Comparison of ENCODE assay signal across 25 cellular contexts in genomic region chr10:11931038-11931437, GRCh38.
"Had no signal": no experiment of that assay in that cellular context is flagged by ENCODE, and none has a peak within 500 bp of the region (broad histone marks: within the 10 kb centered on the region; RNA-seq: fewer than 3 reads in every experiment).

No MANE protein-coding gene starts in this region.

- H3K27me3 Mint-ChIP-seq: activated CD8-positive, alpha-beta T cell treated with anti-CD3 and anti-CD28 coated beads for 36 hours; central memory CD8-positive, alpha-beta T cell; dendritic cell treated with granulocyte-macrophage colony-stimulating factor and Interleukin-4, amounts not matched to agents 40 ng/mL and 50 ng/mL, for 4 days; progenitor cell of endocrine pancreas had no signal

- ATAC-seq: activated CD8-positive, alpha-beta T cell treated with anti-CD3 and anti-CD28 coated beads for 36 hours; activated naive CD4-positive, alpha-beta T cell treated with anti-CD3 and anti-CD28 coated beads, Interleukin-2, amount 50 U/mL, for 72 hours; heart right ventricle; sciatic nerve had no signal

- DNase-seq: activated CD4-positive, alpha-beta T cell treated with anti-CD3 and anti-CD28 coated beads, Interleukin-2, amount 50 U/mL, for 1 hour; activated CD4-positive, CD25-positive, alpha-beta regulatory T cell treated with anti-CD3 and anti-CD28 coated beads, Interleukin-2, amount 50 U/mL, for 72 hours; activated CD8-positive, alpha-beta T cell treated with anti-CD3 and anti-CD28 coated beads for 36 hours; activated naive CD4-positive, alpha-beta T cell; activated T-cell treated with anti-CD3 and anti-CD28 coated beads, Interleukin-2, amount 50 U/mL, for 48 hours; anterior cingulate cortex; endodermal cell; foreskin melanocyte; heart right ventricle; ovary; small intestine; stimulated activated CD4-positive, alpha-beta T cell treated with anti-CD3 and anti-CD28 coated beads, Interleukin-1b, Interleukin-23, amount 100 ng/mL, for 48 hours; stimulated activated CD4-positive, alpha-beta T cell treated with anti-CD3 and anti-CD28 coated beads, Interleukin-4, amount 100 ng/mL, for 4 hours; stimulated activated CD8-positive, alpha-beta memory T cell treated with anti-CD3 and anti-CD28 coated beads, Interleukin-4, amount 100 ng/mL, for 48 hours; stimulated activated naive CD4-positive, alpha-beta T cell; transverse colon had no signal

- H3K4me1 ChIP-seq: heart right ventricle had no signal

- H3K9me3 Mint-ChIP-seq: activated CD8-positive, alpha-beta T cell treated with anti-CD3 and anti-CD28 coated beads for 36 hours; activated naive CD4-positive, alpha-beta T cell treated with anti-CD3 and anti-CD28 coated beads, Interleukin-2, amount 50 U/mL, for 72 hours; activated T-helper 2 cell treated with anti-CD3 and anti-CD28 coated beads, Interferon-gamma antibody, Interleukin-2, Interleukin-4, amounts not matched to agents 10 μg/mL and 5 μg/mL and 100 μg/mL, durations not matched to agents 14 hours and 24 hours and 36 hours; central memory CD8-positive, alpha-beta T cell; dendritic cell treated with granulocyte-macrophage colony-stimulating factor and Interleukin-4, amounts not matched to agents 40 ng/mL and 50 ng/mL, for 4 days; endodermal cell; nephron had no signal

- H3K4me1 Mint-ChIP-seq: nephron had no signal

- H3K36me3 ChIP-seq: ovary had no signal

- H3K9me3 ChIP-seq: esophagus muscularis mucosa, heart right ventricle, ovary, transverse colon had no signal

- H3K27ac ChIP-seq: esophagus muscularis mucosa, heart right ventricle, ovary, transverse colon had no signal

- H3K4me3 Mint-ChIP-seq: activated CD8-positive, alpha-beta T cell treated with anti-CD3 and anti-CD28 coated beads for 36 hours; central memory CD8-positive, alpha-beta T cell; dendritic cell treated with granulocyte-macrophage colony-stimulating factor and Interleukin-4, amounts not matched to agents 40 ng/mL and 50 ng/mL, for 4 days; endodermal cell; nephron had no signal

- H3K27me3 ChIP-seq: esophagus muscularis mucosa, heart right ventricle, ovary, transverse colon had no signal

- H3K27ac Mint-ChIP-seq: activated CD8-positive, alpha-beta T cell treated with anti-CD3 and anti-CD28 coated beads for 36 hours; activated T-helper 2 cell treated with anti-CD3 and anti-CD28 coated beads, Interferon-gamma antibody, Interleukin-2, Interleukin-4, amounts not matched to agents 10 μg/mL and 5 μg/mL and 100 μg/mL, durations not matched to agents 14 hours and 24 hours and 36 hours; dendritic cell treated with granulocyte-macrophage colony-stimulating factor and Interleukin-4, amounts not matched to agents 40 ng/mL and 50 ng/mL, for 4 days; endodermal cell; nephron; progenitor cell of endocrine pancreas had no signal

- H3K4me3 ChIP-seq: esophagus muscularis mucosa, heart right ventricle, lung, ovary, transverse colon had no signal
